In the genomic region with DNA sequence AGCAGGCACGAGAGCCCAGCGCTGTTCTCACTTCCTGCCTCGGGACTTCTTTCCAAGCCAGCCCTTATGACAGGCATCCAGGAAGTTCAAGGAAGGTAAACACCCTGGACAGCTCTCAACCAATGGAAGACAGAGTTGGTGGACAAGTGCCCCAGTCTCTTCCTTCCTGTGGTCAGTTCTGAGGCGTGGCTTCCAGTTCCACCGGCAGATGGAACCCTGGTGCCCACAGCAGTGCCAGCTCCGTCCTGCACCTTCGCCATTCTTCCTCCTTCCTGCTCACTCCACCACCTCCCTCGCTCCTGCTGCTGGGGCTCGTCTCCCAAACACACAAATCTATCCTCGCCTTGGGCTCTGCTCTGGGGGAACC, we compare ENCODE assay signal across 9 cellular contexts.
A peak's percentile ranks its signal among the peaks of the same experiment; 100 is the strongest.
DNase-seq lines count a peak whose midpoint lies in the region; ATAC-seq and TF ChIP-seq lines count a peak whose summit lies in the region.
"Had no signal": no experiment of that assay in that cellular context is flagged by ENCODE, and none has a peak within 500 bp of the region (broad histone marks: within the 10 kb centered on the region; RNA-seq: fewer than 3 reads in every experiment).

No MANE protein-coding gene starts in this region.

- H3K4me3 ChIP-seq in heart right ventricle = no peak overlapping the region
- H3K4me3 ChIP-seq: skin epidermis had no signal

- no peak overlapping the region for H3K4me3 Mint-ChIP-seq in activated naive CD4-positive, alpha-beta T cell treated with anti-CD3 and anti-CD28 coated beads for 36 hours

- no peaks in the 10 kb centered on the region for H3K36me3 ChIP-seq in heart right ventricle

- H3K27me3 ChIP-seq in heart right ventricle = peaks cover 7 to 40% (median 25%) of the 10 kb centered on the region in 7 donors

- peak in 2 of 9 donors; percentile 3 to 7 for TF ChIP-seq CTCF in heart right ventricle (IDR thresholded peaks at IDR 0.05)

- CTCF ChIA-PET in activated naive CD4-positive, alpha-beta T cell treated with anti-CD3 and anti-CD28 coated beads for 36 hours (lab: Charles Lee) = no interaction called here

- H3K27ac ChIP-seq in heart right ventricle = no peak overlapping the region
- H3K27ac ChIP-seq: skin epidermis had no signal

- intact Hi-C loops in heart right ventricle (cut with DNase I) = no loop called here
- intact Hi-C loops in activated naive CD4-positive, alpha-beta T cell treated with anti-CD3 and anti-CD28 coated beads for 36 hours (cut with micrococcal nuclease) = no loop called here

- H3K4me1 ChIP-seq in heart right ventricle = peaks cover 0 to 6% (median 0%) of the 10 kb centered on the region in 9 donors

- no peaks in the 10 kb centered on the region for H3K9me3 ChIP-seq in heart right ventricle

- H3K27ac Mint-ChIP-seq in activated naive CD4-positive, alpha-beta T cell treated with anti-CD3 and anti-CD28 coated beads for 36 hours = no peak overlapping the region

- no peaks in the 10 kb centered on the region for H3K27me3 Mint-ChIP-seq in activated naive CD4-positive, alpha-beta T cell treated with anti-CD3 and anti-CD28 coated beads for 36 hours (ENCODE audit: low read depth)

- 50% methylated on average over 10 of the region's 10 CpGs for WGBS in heart right ventricle, 2 donors

- no peaks in the 10 kb centered on the region for H3K4me1 Mint-ChIP-seq in activated naive CD4-positive, alpha-beta T cell treated with anti-CD3 and anti-CD28 coated beads for 36 hours (ENCODE audit: low read depth)

- DNase-seq in NCI-H2196 (lab: John Stamatoyannopoulos, UW; ENCODE audit: unreplicated experiment) (peak; percentile 17), NCI-H2196 treated with DMSO at 0.1 percent for 48 hours (lab: John Stamatoyannopoulos, UW; ENCODE audit: unreplicated experiment) (no peak), RKO (ENCODE audit: low spot score) (peak; percentile 46), heart right ventricle (no peak), superior temporal gyrus (ENCODE audit: extremely low spot score) (peak; percentile 15), iPS-NIHi7 (ENCODE audit: extremely low spot score) (no peak)
- DNase-seq in activated naive CD4-positive, alpha-beta T cell treated with anti-CD3 and anti-CD28 coated beads for 36 hours = no peak
- no peak for DNase-seq in stimulated activated CD4-positive, alpha-beta T cell treated with anti-CD3 and anti-CD28 coated beads, Interleukin-15, amount 100 ng/mL, for 24 hours

- no peaks in the 10 kb centered on the region for H3K9me3 Mint-ChIP-seq in activated naive CD4-positive, alpha-beta T cell treated with anti-CD3 and anti-CD28 coated beads for 36 hours

- H3K36me3 Mint-ChIP-seq in activated naive CD4-positive, alpha-beta T cell treated with anti-CD3 and anti-CD28 coated beads for 36 hours (ENCODE audit: low read depth) = no peaks in the 10 kb centered on the region

- peak in 7 of 8 donors; percentile 17 to 61 (median 44) for ATAC-seq in heart right ventricle

Comparison
In these comparisons a context has a peak if more than half of its experiments do, and no peak if none do; other contexts are left out.
1. DNase-seq: peak in NCI-H2196 (single experiment), RKO (single experiment) and superior temporal gyrus (single experiment); none in NCI-H2196 treated with DMSO at 0.1 percent for 48 hours (single experiment), heart right ventricle (0 of 2), activated naive CD4-positive, alpha-beta T cell treated with anti-CD3 and anti-CD28 coated beads for 36 hours (single experiment), iPS-NIHi7 (single experiment) and stimulated activated CD4-positive, alpha-beta T cell treated with anti-CD3 and anti-CD28 coated beads, Interleukin-15, amount 100 ng/mL, for 24 hours (single experiment).